In genomic region chr9:4803670-4804530, GRCh38 we compare ENCODE assay signal across 30 cellular contexts. TPM values are rescaled to one million over a fixed set of nuclear protein-coding genes. Genes with fewer than 3 reads are reported as not detected.
DNase-seq lines count a peak whose midpoint lies in the region; ATAC-seq and TF ChIP-seq lines count a peak whose summit lies in the region.
"Had no signal": no experiment of that assay in that cellular context is flagged by ENCODE, and none has a peak within 500 bp of the region (broad histone marks: within the 10 kb centered on the region; RNA-seq: fewer than 3 reads in every experiment).

No MANE protein-coding gene starts in this region.

- H3K79me1 ChIP-seq in neuronal stem cell (ENCODE audit: low read depth, low read length), result peaks cover 10% of the 10 kb centered on the region

- CTCF ChIA-PET in activated CD8-positive, alpha-beta T cell treated with anti-CD3 and anti-CD28 coated beads for 36 hours (lab: Charles Lee), result no interaction called here
- CTCF ChIA-PET in activated CD8-positive, alpha-beta T cell treated with anti-CD3 and anti-CD28 coated beads, Interleukin-2, amount 10 ng/mL, durations not matched to agents 7 days and 5 days (lab: Charles Lee), result no interaction called here

- no peak for TF ChIP-seq CTCF in activated CD8-positive, alpha-beta T cell treated with anti-CD3 and anti-CD28 coated beads for 36 hours (IDR thresholded peaks at IDR 0.05)
- no peak for TF ChIP-seq CTCF in coronary artery (IDR thresholded peaks at IDR 0.05)
- no peak for TF ChIP-seq CTCF in tibial artery (IDR thresholded peaks at IDR 0.05)
- no peak for TF ChIP-seq CTCF in MM.1S (IDR thresholded peaks at IDR 0.05; ENCODE audit: low read length)

- no peak for ATAC-seq in activated CD8-positive, alpha-beta T cell treated with anti-CD3 and anti-CD28 coated beads for 36 hours
- no peak for ATAC-seq in activated CD8-positive, alpha-beta T cell treated with anti-CD3 and anti-CD28 coated beads, Interleukin-2, amount 10 ng/mL, durations not matched to agents 7 days and 5 days
- ATAC-seq: effector memory CD8-positive, alpha-beta T cell; HCT116; stimulated activated naive CD8-positive, alpha-beta T cell treated with anti-CD3 and anti-CD28 coated beads, Interleukin-15, amount 100 ng/mL, for 72 hours had no signal

- POLR2A ChIA-PET in activated CD8-positive, alpha-beta T cell treated with anti-CD3 and anti-CD28 coated beads for 36 hours (lab: Charles Lee), result interaction anchor here (0.6 to 3.0 kb wide), 2 partner anchors 10 to 185 kb away, joined by 4 to 12 read pairs; partner anchors contain the start of gene RCL1
- POLR2A ChIA-PET in activated CD8-positive, alpha-beta T cell treated with anti-CD3 and anti-CD28 coated beads, Interleukin-2, amount 10 ng/mL, durations not matched to agents 7 days and 5 days (lab: Charles Lee), result interaction anchor here (0.5 to 0.7 kb wide), 2 partner anchors 14 to 218 kb away, joined by 3 to 4 read pairs; no protein-coding TSS in a partner anchor

- H3F3A ChIP-seq in MM.1S (ENCODE audit: insufficient read depth, low read length), result no peaks in the 10 kb centered on the region

- intact Hi-C loops in activated CD8-positive, alpha-beta T cell treated with anti-CD3 and anti-CD28 coated beads for 36 hours (cut with micrococcal nuclease), result no loop called here
- intact Hi-C loops in tibial artery (cut with DNase I; ENCODE audit: low total_unique reads), result no loop called here

- peaks cover 37% of the 10 kb centered on the region for H3K4me1 Mint-ChIP-seq in activated CD8-positive, alpha-beta T cell treated with anti-CD3 and anti-CD28 coated beads for 36 hours (ENCODE audit: low read depth)
- peaks cover 9% of the 10 kb centered on the region for H3K4me1 Mint-ChIP-seq in activated CD8-positive, alpha-beta T cell treated with anti-CD3 and anti-CD28 coated beads, Interleukin-2, amount 10 ng/mL, durations not matched to agents 7 days and 5 days (ENCODE audit: low read depth)

- H3K4me3 ChIP-seq in coronary artery (no peak overlapping the region), neuronal stem cell (ENCODE audit: low read length in 2 of 2) (no peak overlapping the region), tibial artery (no peak overlapping the region), MM.1S (ENCODE audit: low read length) (no peak overlapping the region)
- H3K4me3 ChIP-seq: cardiac muscle cell, skin epidermis, tibial nerve had no signal

- no peak overlapping the region for H4K91ac ChIP-seq in neuronal stem cell (ENCODE audit: low read depth, low read length, poor library complexity)

- H3K27ac ChIP-seq in coronary artery (peak overlapping the region; percentile 11 to 46), neuronal stem cell (replicated peaks; ENCODE audit: low read length) (no peak overlapping the region), tibial artery (peak overlapping the region; percentile 69 to 84), substantia nigra (ENCODE audit: low read depth, low read length, poor library complexity, severe bottlenecking) (no peak overlapping the region), MM.1S (ENCODE audit: low read length) (no peak overlapping the region)
- H3K27ac ChIP-seq: 22Rv1; BLaER1 treated with 17β-estradiol and CSF1 and Interleukin-3, amounts not matched to agents 10 nM and 100 nM; cardiac muscle cell; skin epidermis; tibial nerve had no signal

- no peaks in the 10 kb centered on the region for H3K27me3 Mint-ChIP-seq in activated CD8-positive, alpha-beta T cell treated with anti-CD3 and anti-CD28 coated beads for 36 hours
- H3K27me3 Mint-ChIP-seq in activated CD8-positive, alpha-beta T cell treated with anti-CD3 and anti-CD28 coated beads, Interleukin-2, amount 10 ng/mL, durations not matched to agents 7 days and 5 days (ENCODE audit: low read depth), result no peaks in the 10 kb centered on the region
- H3K27me3 Mint-ChIP-seq: activated CD4-positive, alpha-beta memory T cell treated with anti-CD3 and anti-CD28 coated beads for 36 hours; activated naive CD8-positive, alpha-beta T cell; effector memory CD8-positive, alpha-beta T cell; IgD-negative memory B cell; natural killer cell treated with Interleukin-12 subunit alpha and Interleukin-12 subunit beta and Interleukin-15 and Interleukin-18, amount 100 ng/mL, for 72 hours; stimulated activated naive CD8-positive, alpha-beta T cell treated with anti-CD3 and anti-CD28 coated beads, Interleukin-15, amount 100 ng/mL, for 72 hours had no signal

- no peak overlapping the region for H3K4me3 Mint-ChIP-seq in activated CD8-positive, alpha-beta T cell treated with anti-CD3 and anti-CD28 coated beads for 36 hours
- H3K4me3 Mint-ChIP-seq in activated CD8-positive, alpha-beta T cell treated with anti-CD3 and anti-CD28 coated beads, Interleukin-2, amount 10 ng/mL, durations not matched to agents 7 days and 5 days, result no peak overlapping the region
- H3K4me3 Mint-ChIP-seq: activated CD4-positive, alpha-beta memory T cell treated with anti-CD3 and anti-CD28 coated beads for 36 hours; activated naive CD8-positive, alpha-beta T cell; effector memory CD8-positive, alpha-beta T cell; natural killer cell treated with Interleukin-12 subunit alpha and Interleukin-12 subunit beta and Interleukin-15 and Interleukin-18, amount 100 ng/mL, for 72 hours; stimulated activated naive CD8-positive, alpha-beta T cell treated with anti-CD3 and anti-CD28 coated beads, Interleukin-15, amount 100 ng/mL, for 72 hours had no signal

- H4K20me1 ChIP-seq in MM.1S (ENCODE audit: insufficient read depth, low read length), result no peaks in the 10 kb centered on the region

- H3K4me2 ChIP-seq in neuronal stem cell (ENCODE audit: insufficient read depth, low read length, poor library complexity, severe bottlenecking) (no peak overlapping the region), MM.1S (ENCODE audit: low read depth, low read length) (no peak overlapping the region)

- H3K27me3 ChIP-seq in neuronal stem cell (ENCODE audit: control insufficient read depth in 3 of 3, insufficient read depth in 3 of 3, low read depth in 1 of 3, low read length in 3 of 3) (no peaks in the 10 kb centered on the region), tibial artery (no peaks in the 10 kb centered on the region), MM.1S (replicated peaks; ENCODE audit: insufficient read depth, low read length) (no peaks in the 10 kb centered on the region)
- H3K27me3 ChIP-seq: BLaER1 treated with 17β-estradiol and CSF1 and Interleukin-3, amounts not matched to agents 10 nM and 100 nM; cardiac muscle cell; tibial nerve had no signal

- no peak overlapping the region for H2BK15ac ChIP-seq in neuronal stem cell (ENCODE audit: low read length)

- no CpG with 5 or more reads among the region's 27 CpGs for WGBS in neuronal stem cell (ENCODE audit: extremely low coverage in 2 of 2, insufficient read length in 2 of 2, insufficient replicate concordance in 1 of 2), 2 donors

- peaks cover 100% of the 10 kb centered on the region for H3K79me2 ChIP-seq in MM.1S (ENCODE audit: low read length)

- DNase-seq in activated CD8-positive, alpha-beta T cell treated with anti-CD3 and anti-CD28 coated beads for 36 hours, result no peak
- DNase-seq in activated CD8-positive, alpha-beta T cell treated with anti-CD3 and anti-CD28 coated beads, Interleukin-2, amount 10 ng/mL, durations not matched to agents 7 days and 5 days, result no peak
- no peak for DNase-seq in coronary artery (ENCODE audit: low spot score)
- no peak for DNase-seq in neuronal stem cell (ENCODE audit: low spot score)
- DNase-seq in tibial artery, result peak in 1 of 2 donors; percentile 74
- no peak for DNase-seq in substantia nigra (lab: John Stamatoyannopoulos, UW)
- no peak for DNase-seq in MM.1S
- DNase-seq in activated CD4-positive, alpha-beta T cell treated with anti-CD3 and anti-CD28 coated beads for 1 hour, result no peak
- DNase-seq: activated CD4-positive, alpha-beta memory T cell treated with anti-CD3 and anti-CD28 coated beads for 36 hours; activated CD4-positive, CD25-positive, alpha-beta regulatory T cell treated with anti-CD3 and anti-CD28 coated beads, Interleukin-2, amount 50 U/mL, for 72 hours; activated effector memory CD4-positive, alpha-beta T cell treated with Interleukin-2 at 50 U/mL for 16 hours; COR-L47; cortex of kidney; effector memory CD8-positive, alpha-beta T cell; erythroblast; NCI-H1048; NCI-H446; NCI-H748 treated with DMSO at 0.1 percent for 48 hours; SHP77; stimulated activated naive CD8-positive, alpha-beta T cell treated with anti-CD3 and anti-CD28 coated beads, Interleukin-15, amount 100 ng/mL, for 72 hours; T-helper 2 cell had no signal

- peak overlapping the region; percentile 63 for H3K14ac ChIP-seq in neuronal stem cell (ENCODE audit: low read length)

- H3K4me1 ChIP-seq in neuronal stem cell (ENCODE audit: control insufficient read depth in 2 of 2, insufficient read depth in 1 of 2, low read depth in 1 of 2, low read length in 2 of 2) (no peaks in the 10 kb centered on the region), tibial artery (peaks cover 0 to 70% (median 16%) of the 10 kb centered on the region in 4 donors), MM.1S (ENCODE audit: low read length) (no peaks in the 10 kb centered on the region)

- H3K27ac Mint-ChIP-seq in activated CD8-positive, alpha-beta T cell treated with anti-CD3 and anti-CD28 coated beads for 36 hours, result peak overlapping the region; percentile 25
- no peak overlapping the region for H3K27ac Mint-ChIP-seq in activated CD8-positive, alpha-beta T cell treated with anti-CD3 and anti-CD28 coated beads, Interleukin-2, amount 10 ng/mL, durations not matched to agents 7 days and 5 days
- H3K27ac Mint-ChIP-seq: activated CD4-positive, alpha-beta memory T cell treated with anti-CD3 and anti-CD28 coated beads for 36 hours; activated naive CD8-positive, alpha-beta T cell; natural killer cell treated with Interleukin-12 subunit alpha and Interleukin-12 subunit beta and Interleukin-15 and Interleukin-18, amount 100 ng/mL, for 72 hours; stimulated activated naive CD8-positive, alpha-beta T cell treated with anti-CD3 and anti-CD28 coated beads, Interleukin-15, amount 100 ng/mL, for 72 hours had no signal

- H2BK120ac ChIP-seq in neuronal stem cell (ENCODE audit: low read depth, low read length), result no peak overlapping the region

- H3K9me2 ChIP-seq in MM.1S (replicated peaks; ENCODE audit: insufficient read depth, low read length), result no peaks in the 10 kb centered on the region

- peak overlapping the region; percentile 39 for H2BK5ac ChIP-seq in neuronal stem cell (ENCODE audit: low read length)

- H3K36me3 Mint-ChIP-seq in activated CD8-positive, alpha-beta T cell treated with anti-CD3 and anti-CD28 coated beads for 36 hours (ENCODE audit: low read depth), result peaks cover 53% of the 10 kb centered on the region
- peaks cover 48% of the 10 kb centered on the region for H3K36me3 Mint-ChIP-seq in activated CD8-positive, alpha-beta T cell treated with anti-CD3 and anti-CD28 coated beads, Interleukin-2, amount 10 ng/mL, durations not matched to agents 7 days and 5 days (ENCODE audit: low read depth)

- peaks cover 3 to 7% of the 10 kb centered on the region in 2 donors for H3K9me3 ChIP-seq in neuronal stem cell (replicated peaks in 1 of 2; ENCODE audit: control insufficient read depth in 2 of 2, insufficient read depth in 1 of 2, low read depth in 1 of 2, low read length in 2 of 2)
- H3K9me3 ChIP-seq in tibial artery, result peaks cover 0 to 3% (median 0%) of the 10 kb centered on the region in 3 donors
- no peaks in the 10 kb centered on the region for H3K9me3 ChIP-seq in MM.1S (replicated peaks; ENCODE audit: insufficient read depth, low read length)

- H3K36me3 ChIP-seq in neuronal stem cell (replicated peaks in 1 of 2; ENCODE audit: control insufficient read depth in 2 of 2, insufficient read depth in 2 of 2, low read length in 2 of 2), result no peaks in the 10 kb centered on the region
- no peaks in the 10 kb centered on the region for H3K36me3 ChIP-seq in tibial artery
- H3K36me3 ChIP-seq in MM.1S (replicated peaks; ENCODE audit: insufficient read depth, low read length), result no peaks in the 10 kb centered on the region; the same call in 1 of the 2 replicates
- H3K36me3 ChIP-seq: cardiac muscle cell had no signal

- H3K23ac ChIP-seq in neuronal stem cell (ENCODE audit: low read depth, low read length, poor library complexity), result no peak overlapping the region

- no peak overlapping the region for H2BK12ac ChIP-seq in neuronal stem cell (ENCODE audit: low read length)

- H3K18ac ChIP-seq in neuronal stem cell (ENCODE audit: low read length), result peak overlapping the region; percentile 5

- peaks cover 26% of the 10 kb centered on the region for H3K9me3 Mint-ChIP-seq in activated CD8-positive, alpha-beta T cell treated with anti-CD3 and anti-CD28 coated beads for 36 hours
- H3K9me3 Mint-ChIP-seq in activated CD8-positive, alpha-beta T cell treated with anti-CD3 and anti-CD28 coated beads, Interleukin-2, amount 10 ng/mL, durations not matched to agents 7 days and 5 days (ENCODE audit: insufficient read depth), result peaks cover 24% of the 10 kb centered on the region

- H2AFZ ChIP-seq in neuronal stem cell (ENCODE audit: low read length) (no peak overlapping the region), MM.1S (ENCODE audit: low read length) (no peak overlapping the region)

- no peak overlapping the region for H3K4ac ChIP-seq in neuronal stem cell (ENCODE audit: low read length)

- H2AK5ac ChIP-seq in neuronal stem cell (ENCODE audit: low read depth, low read length), result no peak overlapping the region

- no peak overlapping the region for H3K9ac ChIP-seq in neuronal stem cell (ENCODE audit: low read depth, low read length, poor library complexity)
- no peak overlapping the region for H3K9ac ChIP-seq in MM.1S (ENCODE audit: low read length)
- H3K9ac ChIP-seq: BLaER1 treated with 17β-estradiol and CSF1 and Interleukin-3, amounts not matched to agents 10 nM and 100 nM had no signal

- no peak overlapping the region for H4K8ac ChIP-seq in neuronal stem cell (ENCODE audit: low read depth, low read length)

RNA-seq across cellular contexts. Expression of gene RCL1, which starts 11.2 kb away (rescaled TPM):
- 10 to 100 TPM; 24.5 to 28.6 TPM for total RNA-seq in activated CD8-positive, alpha-beta T cell treated with anti-CD3 and anti-CD28 coated beads for 36 hours
- 10 to 100 TPM; 16.8 TPM for total RNA-seq in activated CD8-positive, alpha-beta T cell treated with anti-CD3 and anti-CD28 coated beads, Interleukin-2, amount 10 ng/mL, durations not matched to agents 7 days and 5 days
- 14.8 TPM for polyA plus RNA-seq in neuronal stem cell (2013, experiment 1 of 2)
- 13.4 TPM for polyA plus RNA-seq in neuronal stem cell (2013, experiment 2 of 2)

Comparison
In these comparisons a context has a peak if more than half of its experiments do, and no peak if none do; other contexts are left out.
1. H3K27ac ChIP-seq: peak in coronary artery (2 of 2) and tibial artery (2 of 2); none in neuronal stem cell (single experiment), substantia nigra (single experiment) and MM.1S (single experiment).